8 cellular contexts compared by ENCODE assay signal in the genomic region with DNA sequence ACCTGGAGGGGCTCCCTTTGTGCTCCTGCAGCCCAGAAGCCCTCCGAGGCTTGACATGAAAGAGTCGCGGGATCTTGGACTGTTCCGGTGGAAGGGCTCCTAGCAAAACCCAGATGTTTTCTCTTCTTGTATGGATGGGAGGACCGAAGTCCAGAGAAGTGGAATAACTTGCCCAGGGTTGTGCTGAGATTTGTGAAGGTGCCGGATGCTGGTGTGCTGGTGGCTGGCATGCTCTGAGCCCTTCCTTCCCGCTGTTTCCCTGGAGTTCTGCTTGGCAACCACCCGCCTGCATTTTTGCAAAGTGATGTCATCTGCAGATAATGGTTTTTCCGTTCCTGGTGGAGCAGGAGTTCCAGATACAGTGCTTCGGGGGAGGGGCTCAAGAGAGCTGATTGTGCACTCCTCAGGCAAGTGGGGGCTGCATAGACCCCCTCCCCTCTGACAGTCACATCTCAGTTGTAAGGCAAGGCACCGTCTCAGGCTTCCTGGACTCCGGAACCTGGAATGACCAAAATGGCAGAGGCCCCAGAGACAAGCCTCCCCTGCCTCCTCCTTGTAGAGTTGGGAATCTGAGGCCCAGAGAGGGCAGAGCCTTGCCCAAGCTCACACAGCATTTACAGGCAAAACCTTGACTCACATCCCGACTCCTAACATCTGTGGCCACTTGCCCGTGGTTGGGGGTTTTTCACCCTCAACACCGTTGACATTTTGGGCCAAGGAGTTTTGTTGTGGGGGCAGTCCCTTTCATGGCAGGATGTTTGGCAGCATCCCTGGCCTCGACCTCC.
DNase-seq lines count a peak whose midpoint lies in the region; ATAC-seq, FAIRE-seq and TF ChIP-seq lines count a peak whose summit lies in the region.

No MANE protein-coding gene starts in this region.

- H3K4me1 Mint-ChIP-seq in brain = peaks cover 91% of the 10 kb centered on the region

- TF ChIP-seq CTCF in brain (conservative IDR thresholded peaks at IDR 0.05) = no peak

- H3K36me3 Mint-ChIP-seq in brain = no peaks in the 10 kb centered on the region

- H3K4me3 Mint-ChIP-seq in brain = peak overlapping the region; percentile 17 to 69 (median 56)

- ATAC-seq in HG02610 (IDR thresholded peaks at IDR 0.05; ENCODE audit: unreplicated experiment) = no peak
- no peak for ATAC-seq in HG03280 (IDR thresholded peaks at IDR 0.05; ENCODE audit: unreplicated experiment)
- ATAC-seq in HG02678 (IDR thresholded peaks at IDR 0.05; ENCODE audit: unreplicated experiment) = no peak

- peak; percentile 28 for DNase-seq in DMS53 treated with DMSO at 0.1 percent for 48 hours (lab: John Stamatoyannopoulos, UW; ENCODE audit: unreplicated experiment)
- peak; percentile 98 for DNase-seq in M059J (ENCODE audit: low read depth)
- peak; percentile 27 to 34 for DNase-seq in stimulated activated CD8-positive, alpha-beta memory T cell treated with anti-CD3 and anti-CD28 coated beads, Interleukin-2, amount 100 ng/mL, for 48 hours (ENCODE audit: low read depth in 2 of 2)

- FAIRE-seq in islet of Langerhans (lab: Jason Lieb, UNC) = peak; percentile 71

- H3K9me3 Mint-ChIP-seq in brain = peaks cover 0 to 17% (median 3%) of the 10 kb centered on the region in 5 experiments

- H3K27ac Mint-ChIP-seq in brain = peak overlapping the region; percentile 82 to 96 (median 95)

- H3K27me3 Mint-ChIP-seq in brain = peaks cover 4% of the 10 kb centered on the region

Comparison
In these comparisons a context has a peak if more than half of its experiments do, and no peak if none do; other contexts are left out.
1. DNase-seq: peak in every context shown above with its lines; median percentile 98 in M059J; 30 in stimulated activated CD8-positive, alpha-beta memory T cell treated with anti-CD3 and anti-CD28 coated beads, Interleukin-2, amount 100 ng/mL, for 48 hours; 28 in DMS53 treated with DMSO at 0.1 percent for 48 hours.